21 cellular contexts compared by ENCODE assay signal in genomic region chr17:6110592-6110991, GRCh38. TPM values are rescaled to one million over a fixed set of nuclear protein-coding genes. Genes with fewer than 3 reads are reported as not detected.
DNase-seq lines count a peak whose midpoint lies in the region; ATAC-seq, FAIRE-seq and TF ChIP-seq lines count a peak whose summit lies in the region.
"Had no signal": no experiment of that assay in that cellular context is flagged by ENCODE, and none has a peak within 500 bp of the region (broad histone marks: within the 10 kb centered on the region; RNA-seq: fewer than 3 reads in every experiment).

No MANE protein-coding gene starts in this region.

- H3K4me3 Mint-ChIP-seq in astrocyte (ENCODE audit: unreplicated experiment) = no peak overlapping the region
- H3K4me3 Mint-ChIP-seq: memory B cell had no signal

- H3K9me3 ChIP-seq in astrocyte (ENCODE audit: insufficient read depth, low read depth, low read length) (no peaks in the 10 kb centered on the region), mucosa of rectum (ENCODE audit: control insufficient read depth in 2 of 2, low read length in 2 of 2) (no peaks in the 10 kb centered on the region)
- H3K9me3 ChIP-seq: adrenal gland, HAP-1, ovary, vagina had no signal

- H3K9ac ChIP-seq in astrocyte (ENCODE audit: low read length) (no peak overlapping the region), mucosa of rectum (ENCODE audit: low read depth in 1 of 2, low read length in 2 of 2) (no peak overlapping the region)

- no peak for FAIRE-seq in astrocyte (lab: Jason Lieb, UNC)

- H2AFZ ChIP-seq in astrocyte (ENCODE audit: low read depth, low read length) = no peak overlapping the region
- H2AFZ ChIP-seq: PC-9 had no signal

- H3K4me3 ChIP-seq in astrocyte (ENCODE audit: insufficient read depth, low read depth, low read length) (no peak overlapping the region), mucosa of rectum (ENCODE audit: low read length in 2 of 2) (no peak overlapping the region)
- H3K4me3 ChIP-seq: adrenal gland, HAP-1, ovary, PC-9, vagina had no signal

- ATAC-seq in HG03159 (IDR thresholded peaks at IDR 0.05; ENCODE audit: unreplicated experiment) (peak; percentile 50), GM21360 (IDR thresholded peaks at IDR 0.05; ENCODE audit: unreplicated experiment) (no peak), GM18498 (IDR thresholded peaks at IDR 0.05; ENCODE audit: unreplicated experiment) (no peak)

- peaks cover 5% of the 10 kb centered on the region for H3K9me3 Mint-ChIP-seq in astrocyte (ENCODE audit: unreplicated experiment)

- no peak overlapping the region for H3K27ac ChIP-seq in astrocyte (ENCODE audit: low read depth, low read length)
- H3K27ac ChIP-seq in mucosa of rectum (ENCODE audit: low read depth in 2 of 2, low read length in 2 of 2) = peak overlapping the region; percentile 52 to 64
- H3K27ac ChIP-seq: adrenal gland, ovary, PC-9, vagina had no signal

- DNase-seq in GM10266 (ENCODE audit: extremely low spot score) (peak; percentile 51), astrocyte (ENCODE audit: low read depth) (peak; percentile 13), NCI-H2107 (lab: John Stamatoyannopoulos, UW) (no peak), activated T-cell treated with anti-CD3 and anti-CD28 coated beads for 4 hours (no peak)
- DNase-seq: activated CD4-positive, alpha-beta T cell treated with anti-CD3 and anti-CD28 coated beads for 1 hour; activated T-cell treated with anti-CD3 and anti-CD28 coated beads, Interleukin-2, amount 50 U/mL, for 1 hour; DMS53; NCI-H1048; NCI-H345; ovary; PC-9; stimulated activated CD8-positive, alpha-beta memory T cell treated with anti-CD3 and anti-CD28 coated beads, Interleukin-4, amount 100 ng/mL, for 48 hours had no signal

- H3K36me3 Mint-ChIP-seq in astrocyte (ENCODE audit: low read depth, unreplicated experiment) = peaks cover 4% of the 10 kb centered on the region
- H3K36me3 Mint-ChIP-seq: memory B cell had no signal

- H3K27me3 Mint-ChIP-seq in astrocyte (ENCODE audit: low read depth, unreplicated experiment) = peaks cover 9% of the 10 kb centered on the region

- H4K20me1 ChIP-seq in astrocyte (ENCODE audit: insufficient read depth, low read length) = no peaks in the 10 kb centered on the region

- H3K4me1 ChIP-seq in astrocyte (ENCODE audit: insufficient read depth, low read length) = no peaks in the 10 kb centered on the region
- peaks cover 16 to 37% of the 10 kb centered on the region in 2 donors for H3K4me1 ChIP-seq in mucosa of rectum (ENCODE audit: control insufficient read depth in 2 of 2, insufficient read depth in 2 of 2, low read length in 2 of 2)
- H3K4me1 ChIP-seq: adrenal gland, HAP-1, vagina had no signal

- no peak for TF ChIP-seq CTCF in GM10266 (IDR thresholded peaks at IDR 0.05; ENCODE audit: control insufficient read depth, insufficient read depth, low read depth, missing control alignments)
- TF ChIP-seq CTCF in astrocyte (IDR thresholded peaks at IDR 0.05; ENCODE audit: insufficient read depth, low read depth, low read length) = no peak

- H3K27ac Mint-ChIP-seq in astrocyte (ENCODE audit: unreplicated experiment) = no peak overlapping the region
- H3K27ac Mint-ChIP-seq: memory B cell had no signal

- no peaks in the 10 kb centered on the region for H3K4me1 Mint-ChIP-seq in astrocyte (ENCODE audit: low read depth, unreplicated experiment)
- H3K4me1 Mint-ChIP-seq: memory B cell had no signal

- no peak overlapping the region for H3K4me2 ChIP-seq in astrocyte (ENCODE audit: low read length)
- H3K4me2 ChIP-seq: PC-9 had no signal

- H3K36me3 ChIP-seq in astrocyte (ENCODE audit: insufficient read depth, low read length) = no peaks in the 10 kb centered on the region
- H3K36me3 ChIP-seq in mucosa of rectum (ENCODE audit: control insufficient read depth in 2 of 2, insufficient read depth in 2 of 2, low read length in 2 of 2) = no peaks in the 10 kb centered on the region
- H3K36me3 ChIP-seq: adrenal gland, ovary, vagina had no signal

- no peaks in the 10 kb centered on the region for H3K79me2 ChIP-seq in astrocyte (ENCODE audit: insufficient read depth, low read length)

- H3K27me3 ChIP-seq in astrocyte (ENCODE audit: insufficient read depth, low read length) (no peaks in the 10 kb centered on the region), mucosa of rectum (ENCODE audit: control insufficient read depth in 2 of 2, insufficient read depth in 2 of 2, low read length in 2 of 2) (no peaks in the 10 kb centered on the region)
- H3K27me3 ChIP-seq: adrenal gland, ovary, vagina had no signal

RNA-seq across cellular contexts. Expression of gene WSCD1, which starts 40.4 kb away (rescaled TPM):
- total RNA-seq in astrocyte = 3.9 and 5.1 TPM in 2 replicates
- total RNA-seq: PC-9; T-helper 1 cell treated with Interleukin-12 subunit alpha and Interleukin-12 subunit beta and Interleukin-4 antibody, amounts not matched to agents 30 ng/mL and 1 ng/mL, for 36 hours had no signal

Comparison
In these comparisons a context has a peak if more than half of its experiments do, and no peak if none do; other contexts are left out.
1. DNase-seq: peak in GM10266 (single experiment) and astrocyte (single experiment); none in NCI-H2107 (single experiment) and activated T-cell treated with anti-CD3 and anti-CD28 coated beads for 4 hours (single experiment).